ENCODE assay signal across 1 cellular context in the genomic region with DNA sequence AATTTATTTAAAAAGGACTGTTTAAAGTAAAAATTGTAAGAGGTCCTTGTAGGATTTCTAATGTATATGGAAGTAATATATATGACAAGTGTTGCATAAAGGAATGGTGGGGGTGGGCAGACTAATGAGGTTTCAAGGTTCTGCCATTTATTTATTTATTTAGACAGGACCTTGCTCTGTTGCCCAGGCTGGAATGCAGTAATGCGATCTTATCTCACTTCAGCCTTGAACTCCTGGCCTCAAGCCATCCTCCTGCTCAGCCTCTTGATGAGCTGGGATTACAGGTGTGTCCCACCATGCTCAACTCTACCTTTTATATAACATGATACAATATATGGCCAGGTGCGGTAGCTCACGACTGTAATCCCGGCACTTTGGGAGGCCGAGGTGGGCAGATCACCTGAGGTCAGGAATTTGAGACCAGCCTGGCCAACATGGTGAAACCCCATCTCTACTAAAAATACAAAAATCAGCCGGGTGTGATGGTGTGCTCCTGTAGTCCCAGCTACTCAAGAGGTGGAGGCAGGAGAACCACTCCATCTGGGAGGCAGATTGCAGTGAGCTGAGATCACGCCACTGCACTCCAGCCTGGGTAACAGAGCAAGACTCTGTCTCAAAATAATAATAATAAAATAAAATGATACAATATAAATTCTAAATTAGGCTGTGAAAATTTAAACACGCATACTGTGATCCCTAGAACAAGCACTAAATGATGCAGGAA.
TF ChIP-seq lines count a peak whose summit lies in the region.

No MANE protein-coding gene starts in this region.

TF ChIP-seq in HepG2, 621 proteins besides CTCF, POLR2A, EP300 and RAD21 (continued from another document and continues in another):
- no peak for TF ChIP-seq SNAPC4 (CRISPR knock-in tag; IDR thresholded peaks at IDR 0.05)
- TF ChIP-seq ZNF644 (CRISPR knock-in tag; IDR thresholded peaks at IDR 0.05; ENCODE audit: low read depth) = 0 out of 2 replicates have a peak, but pooled peaks have one; percentile 33
- no peak for TF ChIP-seq FOXP1 (IDR thresholded peaks at IDR 0.05)
- TF ChIP-seq FOXP1 (CRISPR knock-in tag; IDR thresholded peaks at IDR 0.05) = peak; percentile 88
- no peak for TF ChIP-seq ZNF557 (CRISPR knock-in tag; IDR thresholded peaks at IDR 0.05)
- TF ChIP-seq ZNF367 (CRISPR knock-in tag; IDR thresholded peaks at IDR 0.05; ENCODE audit: borderline replicate concordance) = no peak
- no peak for TF ChIP-seq SCMH1 (CRISPR knock-in tag; IDR thresholded peaks at IDR 0.05; ENCODE audit: borderline replicate concordance)
- TF ChIP-seq, protein P1, sequence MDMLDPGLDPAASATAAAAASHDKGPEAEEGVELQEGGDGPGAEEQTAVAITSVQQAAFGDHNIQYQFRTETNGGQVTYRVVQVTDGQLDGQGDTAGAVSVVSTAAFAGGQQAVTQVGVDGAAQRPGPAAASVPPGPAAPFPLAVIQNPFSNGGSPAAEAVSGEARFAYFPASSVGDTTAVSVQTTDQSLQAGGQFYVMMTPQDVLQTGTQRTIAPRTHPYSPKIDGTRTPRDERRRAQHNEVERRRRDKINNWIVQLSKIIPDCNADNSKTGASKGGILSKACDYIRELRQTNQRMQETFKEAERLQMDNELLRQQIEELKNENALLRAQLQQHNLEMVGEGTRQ (IDR thresholded peaks at IDR 0.05; ENCODE audit: low read depth, low read length) = no peak
- TF ChIP-seq, protein P1 (CRISPR knock-in tag; IDR thresholded peaks at IDR 0.05; ENCODE audit: borderline replicate concordance) = no peak
- peak; percentile 95 for TF ChIP-seq KDM1A (CRISPR knock-in tag; IDR thresholded peaks at IDR 0.05)
- no peak for TF ChIP-seq TFDP1 (CRISPR knock-in tag; IDR thresholded peaks at IDR 0.05; ENCODE audit: borderline replicate concordance)
- no peak for TF ChIP-seq ZBTB14 (CRISPR knock-in tag; IDR thresholded peaks at IDR 0.05)
- TF ChIP-seq ZNF563 (CRISPR knock-in tag; IDR thresholded peaks at IDR 0.05) = 0 out of 2 replicates have a peak, but pooled peaks have one; percentile 20
- TF ChIP-seq ZFYVE20 (CRISPR knock-in tag; IDR thresholded peaks at IDR 0.05; ENCODE audit: borderline replicate concordance, low read depth) = no peak
- TF ChIP-seq KAT8 (CRISPR knock-in tag; IDR thresholded peaks at IDR 0.05) = peak; percentile 76
- no peak for TF ChIP-seq ZFP90 (CRISPR knock-in tag; IDR thresholded peaks at IDR 0.05; ENCODE audit: borderline replicate concordance)
- TF ChIP-seq ZNF343 (CRISPR knock-in tag; IDR thresholded peaks at IDR 0.05) = no peak
- no peak for TF ChIP-seq STAT5B (CRISPR knock-in tag; IDR thresholded peaks at IDR 0.05)
- no peak for TF ChIP-seq DBP (CRISPR knock-in tag; IDR thresholded peaks at IDR 0.05; ENCODE audit: not compliant biosample characterization)
- no peak for TF ChIP-seq TP53 (CRISPR knock-in tag; conservative IDR thresholded peaks at IDR 0.05)
- TF ChIP-seq ATF7-NPFF (CRISPR knock-in tag; IDR thresholded peaks at IDR 0.05; ENCODE audit: low read depth) = no peak
- TF ChIP-seq REPIN1 (CRISPR knock-in tag; IDR thresholded peaks at IDR 0.05; ENCODE audit: borderline replicate concordance, low read depth) = peak; percentile 59; the same call in 1 of the 2 replicates
- no peak for TF ChIP-seq THAP9 (CRISPR knock-in tag; IDR thresholded peaks at IDR 0.05; ENCODE audit: borderline replicate concordance)
- peak; percentile 74 for TF ChIP-seq CEBPG (CRISPR knock-in tag; IDR thresholded peaks at IDR 0.05)
- peak; percentile 63 for TF ChIP-seq FOSL2 (CRISPR knock-in tag; IDR thresholded peaks at IDR 0.05)
- TF ChIP-seq MED13 (CRISPR knock-in tag; IDR thresholded peaks at IDR 0.05) = no peak
- peak; percentile 57; the same call in 1 of the 2 replicates for TF ChIP-seq SMYD3 (CRISPR knock-in tag; IDR thresholded peaks at IDR 0.05)
- no peak for TF ChIP-seq TCF7 (IDR thresholded peaks at IDR 0.05; ENCODE audit: low read depth)
- TF ChIP-seq, protein P2, sequence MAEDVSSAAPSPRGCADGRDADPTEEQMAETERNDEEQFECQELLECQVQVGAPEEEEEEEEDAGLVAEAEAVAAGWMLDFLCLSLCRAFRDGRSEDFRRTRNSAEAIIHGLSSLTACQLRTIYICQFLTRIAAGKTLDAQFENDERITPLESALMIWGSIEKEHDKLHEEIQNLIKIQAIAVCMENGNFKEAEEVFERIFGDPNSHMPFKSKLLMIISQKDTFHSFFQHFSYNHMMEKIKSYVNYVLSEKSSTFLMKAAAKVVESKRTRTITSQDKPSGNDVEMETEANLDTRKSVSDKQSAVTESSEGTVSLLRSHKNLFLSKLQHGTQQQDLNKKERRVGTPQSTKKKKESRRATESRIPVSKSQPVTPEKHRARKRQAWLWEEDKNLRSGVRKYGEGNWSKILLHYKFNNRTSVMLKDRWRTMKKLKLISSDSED (CRISPR knock-in tag; IDR thresholded peaks at IDR 0.05) = no peak
- peak; percentile 27; the same call in 1 of the 2 replicates for TF ChIP-seq ZNF770 (CRISPR knock-in tag; IDR thresholded peaks at IDR 0.05)
- TF ChIP-seq YY1 (IDR thresholded peaks at IDR 0.05; ENCODE audit: insufficient read depth, insufficient replicate concordance, low read depth, low read length) = no peak
- no peak for TF ChIP-seq U2AF1 (optimal IDR thresholded peaks at IDR 0.05; ENCODE audit: low read depth, low read length)
- no peak for TF ChIP-seq JUN (CRISPR knock-in tag; IDR thresholded peaks at IDR 0.05)
- no peak for TF ChIP-seq CCDC6 (CRISPR knock-in tag; IDR thresholded peaks at IDR 0.05)
- TF ChIP-seq GABPA (IDR thresholded peaks at IDR 0.05; ENCODE audit: low read depth, low read length) = no peak
- no peak for TF ChIP-seq GABPA (CRISPR knock-in tag; IDR thresholded peaks at IDR 0.05; ENCODE audit: low read depth)
- TF ChIP-seq ZNF777 (CRISPR knock-in tag; IDR thresholded peaks at IDR 0.05) = no peak
- peak; percentile 33; the same call in 1 of the 2 replicates for TF ChIP-seq SPEN (CRISPR knock-in tag; IDR thresholded peaks at IDR 0.05; ENCODE audit: low read depth)
- TF ChIP-seq GFI1 (CRISPR knock-in tag; IDR thresholded peaks at IDR 0.05; ENCODE audit: borderline replicate concordance) = peak; percentile 79
- TF ChIP-seq CENPT (CRISPR knock-in tag; IDR thresholded peaks at IDR 0.05; ENCODE audit: low read depth) = no peak
